In genomic region chr4:13599159-13599558, GRCh38 we compare ENCODE assay signal across 12 cellular contexts. TPM values are rescaled to one million over a fixed set of nuclear protein-coding genes. Genes with fewer than 3 reads are reported as not detected.
DNase-seq lines count a peak whose midpoint lies in the region; ATAC-seq, FAIRE-seq and TF ChIP-seq lines count a peak whose summit lies in the region.
"Had no signal": no experiment of that assay in that cellular context is flagged by ENCODE, and none has a peak within 500 bp of the region (broad histone marks: within the 10 kb centered on the region; RNA-seq: fewer than 3 reads in every experiment).

No MANE protein-coding gene starts in this region.

- WGBS in A549 (ENCODE audit: missing lambda C conversion rate): 91% methylated on average over 5 of the region's 5 CpGs
- whole genome bisulfite sequencing in adrenal gland, 4 donors: 71 to 80% (median 79%) methylated on average over 5 of the region's 5 CpGs

- no peak for TF ChIP-seq RAD21 in A549 (conservative IDR thresholded peaks at IDR 0.05 in 1 of 2, IDR thresholded peaks at IDR 0.05 in 1 of 2)

- H3K27me3 ChIP-seq in adrenal gland: no peaks in the 10 kb centered on the region

- H3K4me3 ChIP-seq in A549 (no peak overlapping the region), GM12865 (ENCODE audit: low read depth, low read length) (no peak overlapping the region), WI38 (ENCODE audit: low read depth, low read length) (no peak overlapping the region), adrenal gland (no peak overlapping the region)
- H3K4me3 ChIP-seq: lung had no signal

- TF ChIP-seq POLR2A in A549 (IDR thresholded peaks at IDR 0.05; ENCODE audit: low read length): no peak
- no peak for TF ChIP-seq POLR2A in adrenal gland (IDR thresholded peaks at IDR 0.05)

- peaks cover 0 to 50% of the 10 kb centered on the region in 2 donors for H3K36me3 ChIP-seq in adrenal gland (replicated peaks in 1 of 2)

- POLR2A ChIA-PET in A549 (lab: Yijun Ruan, JAX): no interaction called here

- no peak for TF ChIP-seq EP300 in A549 (IDR thresholded peaks at IDR 0.05)

- no peak for DNase-seq in A549 (ENCODE audit: low read depth in 1 of 2, low spot score in 1 of 2)
- DNase-seq in GM12865 (ENCODE audit: low read depth): no peak
- peak; percentile 68 for DNase-seq in iPS-NIHi7 (ENCODE audit: extremely low spot score)
- no peak for DNase-seq in cerebellar nuclear complex (lab: John Stamatoyannopoulos, UW)
- DNase-seq in adrenal gland: no peak
- DNase-seq: activated CD4-positive, alpha-beta memory T cell treated with anti-CD3 and anti-CD28 coated beads for 36 hours; Right ventricle myocardium superior had no signal

- intact Hi-C loops in adrenal gland (cut with DNase I): no loop called here

- H3K9me3 ChIP-seq in A549: 0 out of 3 replicates have a peak, but pooled peaks cover 4% of the 10 kb centered on the region
- no peaks in the 10 kb centered on the region for H3K9me3 ChIP-seq in adrenal gland (replicated peaks in 1 of 3)

- FAIRE-seq in A549 (lab: Jason Lieb, UNC): no peak

- no peak for ATAC-seq in A549
- ATAC-seq in HG03571 (IDR thresholded peaks at IDR 0.05; ENCODE audit: unreplicated experiment): no peak
- no peak for ATAC-seq in GM18511 (IDR thresholded peaks at IDR 0.05; ENCODE audit: unreplicated experiment)

- H3K27ac ChIP-seq in A549 (peak overlapping the region; percentile 78 to 85; a peak in 4 of 6 replicates), adrenal gland (no peak overlapping the region)

- H3K4me1 ChIP-seq in A549 (peaks cover 34% of the 10 kb centered on the region), adrenal gland (replicated peaks in 1 of 2) (peaks cover 0 to 7% of the 10 kb centered on the region in 2 donors)

- peak overlapping the region; percentile 18; the same call in 1 of the 3 replicates for H3K4me2 ChIP-seq in A549

- CTCF ChIA-PET in A549 (lab: Yijun Ruan, JAX): no interaction called here

- TF ChIP-seq CTCF in A549 (IDR thresholded peaks at IDR 0.05): peak; percentile 9; the same call in 1 of the 3 replicates
- peak; percentile 7 for TF ChIP-seq CTCF in GM12865 (IDR thresholded peaks at IDR 0.05; ENCODE audit: insufficient read depth, low read depth, low read length, missing control alignments)
- TF ChIP-seq CTCF in WI38 (IDR thresholded peaks at IDR 0.05; ENCODE audit: low read depth, low read length): peak; percentile 16; the same call in 1 of the 2 replicates
- TF ChIP-seq CTCF in adrenal gland (IDR thresholded peaks at IDR 0.05): no peak

TF ChIP-seq in A549, 52 proteins besides CTCF, POLR2A, EP300 and RAD21:
- TF ChIP-seq EHF (CRISPR knock-in tag; IDR thresholded peaks at IDR 0.05) (no peak), HEYL (CRISPR knock-in tag; IDR thresholded peaks at IDR 0.05) (no peak), TFCP2L1 (CRISPR knock-in tag; IDR thresholded peaks at IDR 0.05) (no peak), BHLHE40 (IDR thresholded peaks at IDR 0.05; ENCODE audit: low read depth, low read length) (no peak), KDM1A (IDR thresholded peaks at IDR 0.05; ENCODE audit: low read depth) (no peak), RNF2 (IDR thresholded peaks at IDR 0.05; ENCODE audit: borderline replicate concordance, low read depth) (no peak), ZSCAN20 (CRISPR knock-in tag; IDR thresholded peaks at IDR 0.05) (no peak), CBX2 (IDR thresholded peaks at IDR 0.05; ENCODE audit: borderline replicate concordance, low read depth) (no peak), HDAC2 (IDR thresholded peaks at IDR 0.05) (no peak), MAFK (IDR thresholded peaks at IDR 0.05; ENCODE audit: partially characterized antibody) (no peak), TP53 (CRISPR knock-in tag; IDR thresholded peaks at IDR 0.05) (no peak), CHD4 (IDR thresholded peaks at IDR 0.05; ENCODE audit: borderline replicate concordance) (no peak), HOXB13 (CRISPR knock-in tag; IDR thresholded peaks at IDR 0.05; ENCODE audit: low read depth) (no peak)

RNA-seq across cellular contexts. Expression of gene BOD1L1, which starts 28.4 kb away (rescaled TPM):
- polyA plus RNA-seq in A549 (2011; rRNA removed) (23.7 and 27.7 TPM in 2 replicates), A549 (2017; fragmentation: RNase III; extraction: RNeasy Plus Mini Kit Qiagen cat#74134 plus additional on column Dnase treatment) (16.3 to 16.9 TPM (median 16.4 TPM) in 3 replicates), adrenal gland (10 to 100 TPM in 2 of 3 donors, 1 to 10 TPM in 1; 7.4 to 20.0 (median 13.5) TPM)
- polyA plus RNA-seq in A549 (2012; cell fraction: cytosol; rRNA removed): 4.3 and 4.5 TPM in 2 replicates
- polyA plus RNA-seq in A549 (2012; cell fraction: nucleus; rRNA removed): 6.0 and 8.4 TPM in 2 replicates
- 24.9 and 25.2 TPM in 2 replicates for polyA minus RNA-seq in A549 (2011; rRNA and poly(A)+ RNA removed)
- 10 to 100 TPM; 16.4 to 31.0 (median 21.4) TPM for total RNA-seq in adrenal gland

RNA-seq across cellular contexts. Expression of gene NKX3-2, which starts 54.9 kb away (rescaled TPM):
- polyA plus RNA-seq in A549 (2011; rRNA removed): 0.06 and 0.09 TPM in 2 replicates
- polyA plus RNA-seq in A549 (2012; cell fraction: cytosol; rRNA removed): 0.08 and 0.14 TPM in 2 replicates
- polyA plus RNA-seq in A549 (2012; cell fraction: nucleus; rRNA removed): 0.22 and 0.24 TPM in 2 replicates
- 0.17 to 0.44 TPM (median 0.38 TPM) in 3 replicates for polyA plus RNA-seq in A549 (2017; fragmentation: RNase III; extraction: RNeasy Plus Mini Kit Qiagen cat#74134 plus additional on column Dnase treatment)
- 0.15 TPM in 1 of 2 replicates, not detected in the other for polyA minus RNA-seq in A549 (2011; rRNA and poly(A)+ RNA removed)
- total RNA-seq in adrenal gland: under 1 TPM in 5 of 8 donors, not detected in 3; 0.07 to 0.50 (median 0.32) TPM
- under 1 TPM in 1 of 3 donors, not detected in 2; 0.13 TPM for polyA plus RNA-seq in adrenal gland
- total RNA-seq: activated CD4-positive, alpha-beta memory T cell treated with anti-CD3 and anti-CD28 coated beads for 36 hours; lung; Right ventricle myocardium superior; ureter had no signal
- polyA plus RNA-seq: lung had no signal

Comparison
In these comparisons a context has a peak if more than half of its experiments do, and no peak if none do; other contexts are left out.
1. H3K27ac ChIP-seq: peak in A549 (2 of 2); none in adrenal gland (0 of 5).
2. CTCF ChIP-seq: peak in A549 (single experiment), GM12865 (single experiment) and WI38 (single experiment); none in adrenal gland (0 of 6).